1 cellular context compared by ENCODE assay signal in the genomic region with DNA sequence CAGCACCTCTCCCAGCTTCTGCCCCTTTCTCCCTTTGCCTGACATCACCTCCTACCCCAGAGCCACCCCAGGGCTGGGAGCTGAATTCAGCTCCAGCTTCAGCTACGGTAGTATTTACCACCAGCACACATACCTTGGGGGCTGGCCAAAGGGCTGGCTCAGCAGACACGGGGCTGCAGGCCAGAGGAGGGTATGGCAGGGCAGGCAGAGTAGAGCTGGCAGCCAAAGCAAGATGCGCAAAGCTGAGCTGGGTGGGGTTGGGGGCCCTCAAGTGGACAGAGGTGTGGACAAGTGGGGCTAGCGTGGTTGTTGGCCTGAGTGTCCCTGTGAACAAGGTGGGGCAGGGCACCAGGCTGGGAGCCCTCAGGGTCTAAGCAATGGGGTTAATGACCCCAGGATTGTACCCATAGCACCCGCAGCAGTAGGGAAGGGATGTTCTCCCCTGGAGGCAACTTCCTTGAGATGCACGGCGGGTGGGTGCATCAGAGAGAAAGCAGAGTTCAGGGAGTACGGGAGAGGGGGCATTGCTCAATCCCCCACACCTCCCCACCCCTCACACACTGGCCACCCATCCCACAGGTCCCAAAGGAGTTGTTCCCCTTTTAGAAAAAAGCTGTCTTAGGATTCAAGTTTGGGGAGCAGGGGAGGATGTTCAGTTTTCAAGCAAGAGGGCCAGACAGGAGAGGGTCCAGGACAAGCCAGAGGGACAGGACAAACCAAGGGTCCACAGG.
TF ChIP-seq lines count a peak whose summit lies in the region.

No MANE protein-coding gene starts in this region.

TF ChIP-seq in HCT116, 20 proteins besides CTCF, POLR2A, EP300 and RAD21 (continued from another document):
- TF ChIP-seq YY1 (IDR thresholded peaks at IDR 0.05; ENCODE audit: extremely low read depth, insufficient replicate concordance, low read depth, low read length) = no peak
- TF ChIP-seq ZBTB33 (IDR thresholded peaks at IDR 0.05; ENCODE audit: extremely low read depth, insufficient replicate concordance, low read length) = no peak
- no peak for TF ChIP-seq EGR1 (IDR thresholded peaks at IDR 0.05; ENCODE audit: low read depth)
- no peak for TF ChIP-seq ATF3 (IDR thresholded peaks at IDR 0.05)
- TF ChIP-seq ELF1 (IDR thresholded peaks at IDR 0.05; ENCODE audit: borderline replicate concordance, low read depth) = no peak
- TF ChIP-seq, protein P1, sequence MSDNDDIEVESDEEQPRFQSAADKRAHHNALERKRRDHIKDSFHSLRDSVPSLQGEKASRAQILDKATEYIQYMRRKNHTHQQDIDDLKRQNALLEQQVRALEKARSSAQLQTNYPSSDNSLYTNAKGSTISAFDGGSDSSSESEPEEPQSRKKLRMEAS (IDR thresholded peaks at IDR 0.05) = no peak
- TF ChIP-seq SP1 (IDR thresholded peaks at IDR 0.05; ENCODE audit: low read depth) = no peak
- no peak for TF ChIP-seq CBX3 (IDR thresholded peaks at IDR 0.05; ENCODE audit: low read depth)
- TF ChIP-seq FOSL1 (IDR thresholded peaks at IDR 0.05; ENCODE audit: low read depth) = no peak
